In genomic region chr2:69307696-69308064, GRCh38 we compare ENCODE assay signal across 8 cellular contexts.
DNase-seq lines count a peak whose midpoint lies in the region; ATAC-seq and TF ChIP-seq lines count a peak whose summit lies in the region.

No MANE protein-coding gene starts in this region.

- BruUV-seq in mammary epithelial cell (replicated peaks; lab: Mats Ljungman, UMichigan), result no TSS peak

- no peak overlapping the region for H3K27ac Mint-ChIP-seq in nephron progenitor cell

- in situ Hi-C loops in mammary epithelial cell (cut with MboI; ENCODE audit: low sequenced_read_pairs in 2 of 2), result loop anchor here (5.0 to 10.0 kb wide), 2 partner anchors 283 to 295 kb away; partner anchors contain the start of gene ANTXR1 (in 1 of the 2)

- H3K4me2 ChIP-seq in BLaER1, result peak overlapping the region; percentile 97
- peak overlapping the region; percentile 93 for H3K4me2 ChIP-seq in mammary epithelial cell (ENCODE audit: insufficient read depth, low read depth, low read length)

- no peak for ATAC-seq in GM18511 (IDR thresholded peaks at IDR 0.05; ENCODE audit: unreplicated experiment)

- H3K4me3 Mint-ChIP-seq in nephron progenitor cell, result peak overlapping the region; percentile 77

- DNase-seq in mammary epithelial cell (no peak), nephron progenitor cell (no peak), Peyer's patch (no peak), HT-29 (ENCODE audit: low spot score) (no peak)
- no peak for DNase-seq in stimulated activated CD4-positive, alpha-beta T cell treated with anti-CD3 and anti-CD28 coated beads, Interleukin-15, amount 100 ng/mL, for 24 hours

- H3K27me3 Mint-ChIP-seq in nephron progenitor cell (ENCODE audit: low read depth, poor library complexity), result peaks cover 50% of the 10 kb centered on the region

- TF ChIP-seq CTCF in mammary epithelial cell (conservative IDR thresholded peaks at IDR 0.05 in 1 of 2, IDR thresholded peaks at IDR 0.05 in 1 of 2; ENCODE audit: extremely low read depth in 1 of 2, insufficient read depth in 1 of 2, low read depth in 1 of 2, low read length in 2 of 2), result no peak
- TF ChIP-seq CTCF in nephron progenitor cell (IDR thresholded peaks at IDR 0.05), result no peak
- TF ChIP-seq CTCF in Peyer's patch (IDR thresholded peaks at IDR 0.05), result no peak

- CTCF ChIA-PET in mammary epithelial cell (lab: Charles Lee; ENCODE audit: low non-redundant PET), result no interaction called here

- H3K9me3 ChIP-seq in BLaER1 (peaks cover 6% of the 10 kb centered on the region), HUES48 (ENCODE audit: control insufficient read depth, insufficient read depth, low read length) (no peaks in the 10 kb centered on the region), mammary epithelial cell (replicated peaks; ENCODE audit: insufficient read depth, low read length) (peaks cover 6% of the 10 kb centered on the region), Peyer's patch (peaks cover 0 to 4% (median 0%) of the 10 kb centered on the region in 4 donors)

- intact Hi-C loops in mammary epithelial cell (cut with micrococcal nuclease), result loop anchor here (1.0 to 5.0 kb wide), 5 partner anchors 130 to 364 kb away; partner anchors contain the start of gene ANTXR1

- peaks cover 12% of the 10 kb centered on the region for H3K9me3 Mint-ChIP-seq in nephron progenitor cell

- H2AFZ ChIP-seq in mammary epithelial cell (ENCODE audit: low read depth, low read length), result peak overlapping the region; percentile 98

- no peaks in the 10 kb centered on the region for H3K36me3 ChIP-seq in BLaER1
- no peaks in the 10 kb centered on the region for H3K36me3 ChIP-seq in HUES48 (ENCODE audit: control insufficient read depth, insufficient read depth, low read length)
- H3K36me3 ChIP-seq in mammary epithelial cell (ENCODE audit: insufficient read depth, low read length), result no peaks in the 10 kb centered on the region
- H3K36me3 ChIP-seq in Peyer's patch, result no peaks in the 10 kb centered on the region

- no peaks in the 10 kb centered on the region for H3K79me2 ChIP-seq in mammary epithelial cell (ENCODE audit: insufficient read depth, low read length)

- H3K36me3 Mint-ChIP-seq in nephron progenitor cell (ENCODE audit: low read depth), result peaks cover 7% of the 10 kb centered on the region

- H3K27me3 ChIP-seq in BLaER1, result peaks cover 23% of the 10 kb centered on the region
- H3K27me3 ChIP-seq in HUES48 (ENCODE audit: control insufficient read depth, insufficient read depth, low read length), result peaks cover 23% of the 10 kb centered on the region
- no peaks in the 10 kb centered on the region for H3K27me3 ChIP-seq in mammary epithelial cell (ENCODE audit: insufficient read depth, low read length)
- no peaks in the 10 kb centered on the region for H3K27me3 ChIP-seq in Peyer's patch

- dilution Hi-C loops in mammary epithelial cell (cut with HindIII; ENCODE audit: low sequenced_read_pairs), result no loop called here

- H3K4me3 ChIP-seq in BLaER1 (no peak overlapping the region), HUES48 (ENCODE audit: low read depth, low read length) (peak overlapping the region; percentile 88; the same call in 1 of the 2 replicates), mammary epithelial cell (replicated peaks in 1 of 3; ENCODE audit: insufficient read depth in 1 of 3, low read depth in 2 of 3, low read length in 3 of 3) (no peak overlapping the region), Peyer's patch (peak overlapping the region in 1 of 4 donors; percentile 59)

- 0 out of 2 replicates have a peak, but pooled peaks cover 12% of the 10 kb centered on the region for H3K4me1 ChIP-seq in BLaER1
- H3K4me1 ChIP-seq in HUES48 (ENCODE audit: control insufficient read depth, insufficient read depth, low read length), result peaks cover 11% of the 10 kb centered on the region
- peaks cover 19% of the 10 kb centered on the region for H3K4me1 ChIP-seq in mammary epithelial cell (ENCODE audit: insufficient read depth, low read length)
- peaks cover 4 to 48% (median 12%) of the 10 kb centered on the region in 4 donors for H3K4me1 ChIP-seq in Peyer's patch

- WGBS in mammary epithelial cell (ENCODE audit: low coverage, missing lambda C conversion rate), result 58% methylated on average over 9 of the region's 11 CpGs

- TF ChIP-seq POLR2A in Peyer's patch (IDR thresholded peaks at IDR 0.05), result no peak

- H3K27ac ChIP-seq in BLaER1 (no peak overlapping the region), HUES48 (ENCODE audit: low read depth, low read length) (no peak overlapping the region), mammary epithelial cell (ENCODE audit: insufficient read depth, low read depth, low read length) (no peak overlapping the region), Peyer's patch (peak overlapping the region in 2 of 4 donors; percentile 64 to 90)

- peaks cover 28% of the 10 kb centered on the region for H3K4me1 Mint-ChIP-seq in nephron progenitor cell

- no peak overlapping the region for H3K9ac ChIP-seq in BLaER1
- no peak overlapping the region for H3K9ac ChIP-seq in HUES48 (ENCODE audit: low read depth, low read length)
- H3K9ac ChIP-seq in mammary epithelial cell (ENCODE audit: insufficient read depth, low read length), result no peak overlapping the region

- H4K20me1 ChIP-seq in BLaER1 (no peaks in the 10 kb centered on the region), mammary epithelial cell (ENCODE audit: insufficient read depth, low read length) (no peaks in the 10 kb centered on the region)
